10 cellular contexts compared by ENCODE assay signal in the genomic region with DNA sequence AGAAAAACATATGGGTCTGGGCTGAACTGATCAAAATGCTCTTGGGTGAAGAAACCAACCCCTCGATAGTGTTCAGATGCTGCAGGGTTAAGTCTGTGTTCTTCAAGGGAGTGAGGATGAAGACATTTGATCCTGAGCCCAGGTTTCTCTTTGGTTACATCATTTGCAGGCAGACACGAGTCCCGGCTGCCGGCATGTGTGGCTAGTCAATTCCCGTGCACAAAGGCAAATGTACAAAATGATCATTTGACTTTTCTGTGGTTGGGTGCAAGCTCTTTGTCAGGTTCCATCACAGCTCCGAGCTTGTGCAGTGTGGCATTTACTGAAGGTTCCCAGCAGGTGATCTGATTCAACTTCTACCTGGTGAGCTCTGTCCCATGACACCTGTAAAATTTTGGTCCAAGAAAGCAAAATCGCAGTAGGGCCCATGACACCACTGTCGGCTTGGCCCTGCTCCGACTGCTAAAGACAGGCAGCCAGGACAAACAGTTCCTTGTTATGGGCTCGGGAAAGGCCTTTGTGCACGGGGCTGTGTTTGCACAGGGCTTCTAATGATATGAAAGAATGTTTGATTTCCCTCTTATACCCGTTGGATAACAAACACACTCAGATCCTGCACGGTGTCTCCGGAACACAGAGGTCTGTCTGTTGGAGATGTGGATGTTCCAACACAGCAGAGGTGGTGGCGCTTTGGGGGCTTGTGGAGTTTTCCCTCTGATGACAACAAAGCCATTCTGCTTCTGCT. TPM values are rescaled to one million over a fixed set of nuclear protein-coding genes. Genes with fewer than 3 reads are reported as not detected.
A peak's percentile ranks its signal among the peaks of the same experiment; 100 is the strongest.
DNase-seq lines count a peak whose midpoint lies in the region; ATAC-seq and TF ChIP-seq lines count a peak whose summit lies in the region.
"Had no signal": no experiment of that assay in that cellular context is flagged by ENCODE, and none has a peak within 500 bp of the region (broad histone marks: within the 10 kb centered on the region; RNA-seq: fewer than 3 reads in every experiment).

No MANE protein-coding gene starts in this region.

- H3K27ac Mint-ChIP-seq in chondrocyte (ENCODE audit: unreplicated experiment) (peak overlapping the region; percentile 92), CD14-positive monocyte (peak overlapping the region in 1 of 7 donors; percentile 53)
- H3K27ac Mint-ChIP-seq in activated T-helper 1 cell treated with anti-CD3 and anti-CD28 coated beads, Interleukin-12 subunit alpha, Interleukin-12 subunit beta, Interleukin-2, Interleukin-4 antibody, amounts not matched to agents 30 ng/mL and 10 ng/mL and 1 ng/mL, durations not matched to agents 14 hours and 24 hours and 36 hours, result no peak overlapping the region

- peak; percentile 78 for DNase-seq in Ammon's horn (ENCODE audit: low spot score)
- peak; percentile 64 for DNase-seq in NCI-H2107 treated with DMSO at 0.1 percent for 48 hours (lab: John Stamatoyannopoulos, UW; ENCODE audit: unreplicated experiment)
- DNase-seq in chondrocyte (ENCODE audit: low spot score), result no peak
- DNase-seq in mucosa of gallbladder (ENCODE audit: low spot score), result peak; percentile 32
- no peak for DNase-seq in CD14-positive monocyte (ENCODE audit: low spot score)
- no peak for DNase-seq in activated T-helper 1 cell treated with anti-CD3 and anti-CD28 coated beads, Interleukin-12 subunit alpha, Interleukin-12 subunit beta, Interleukin-2, Interleukin-4 antibody, amounts not matched to agents 30 ng/mL and 10 ng/mL and 1 ng/mL, durations not matched to agents 14 hours and 24 hours and 36 hours (ENCODE audit: low spot score)

- H3K27me3 Mint-ChIP-seq in chondrocyte (ENCODE audit: low read depth) (no peaks in the 10 kb centered on the region), CD14-positive monocyte (ENCODE audit: low read depth in 3 of 3) (peaks cover 0 to 3% (median 0%) of the 10 kb centered on the region in 3 donors)
- no peaks in the 10 kb centered on the region for H3K27me3 Mint-ChIP-seq in activated T-helper 1 cell treated with anti-CD3 and anti-CD28 coated beads, Interleukin-12 subunit alpha, Interleukin-12 subunit beta, Interleukin-2, Interleukin-4 antibody, amounts not matched to agents 30 ng/mL and 10 ng/mL and 1 ng/mL, durations not matched to agents 14 hours and 24 hours and 36 hours (ENCODE audit: insufficient read depth)
- H3K27me3 Mint-ChIP-seq: central memory CD8-positive, alpha-beta T cell had no signal

- no peak overlapping the region for H3K4me3 Mint-ChIP-seq in chondrocyte (ENCODE audit: unreplicated experiment)
- H3K4me3 Mint-ChIP-seq in CD14-positive monocyte, result no peak overlapping the region
- no peak overlapping the region for H3K4me3 Mint-ChIP-seq in activated T-helper 1 cell treated with anti-CD3 and anti-CD28 coated beads, Interleukin-12 subunit alpha, Interleukin-12 subunit beta, Interleukin-2, Interleukin-4 antibody, amounts not matched to agents 30 ng/mL and 10 ng/mL and 1 ng/mL, durations not matched to agents 14 hours and 24 hours and 36 hours
- H3K4me3 Mint-ChIP-seq: central memory CD8-positive, alpha-beta T cell had no signal

- peaks cover 26% of the 10 kb centered on the region for H3K4me1 Mint-ChIP-seq in chondrocyte (ENCODE audit: low read depth)
- H3K4me1 Mint-ChIP-seq in CD14-positive monocyte, result peaks cover 3% of the 10 kb centered on the region
- peaks cover 31% of the 10 kb centered on the region for H3K4me1 Mint-ChIP-seq in activated T-helper 1 cell treated with anti-CD3 and anti-CD28 coated beads, Interleukin-12 subunit alpha, Interleukin-12 subunit beta, Interleukin-2, Interleukin-4 antibody, amounts not matched to agents 30 ng/mL and 10 ng/mL and 1 ng/mL, durations not matched to agents 14 hours and 24 hours and 36 hours (ENCODE audit: low read depth)

- intact Hi-C loops in CD14-positive monocyte (cut with micrococcal nuclease), result loop anchor here (2.0 to 5.0 kb wide), 4 partner anchors 236 to 538 kb away; no protein-coding TSS in a partner anchor
- intact Hi-C loops in activated T-helper 1 cell treated with anti-CD3 and anti-CD28 coated beads, Interleukin-12 subunit alpha, Interleukin-12 subunit beta, Interleukin-2, Interleukin-4 antibody, amounts not matched to agents 30 ng/mL and 10 ng/mL and 1 ng/mL, durations not matched to agents 14 hours and 24 hours and 36 hours (cut with micrococcal nuclease), result loop anchor here (2.0 to 5.0 kb wide), 2 partner anchors 236 to 631 kb away; no protein-coding TSS in a partner anchor

- H3K9me3 Mint-ChIP-seq in chondrocyte (ENCODE audit: low read depth) (no peaks in the 10 kb centered on the region), CD14-positive monocyte (no peaks in the 10 kb centered on the region)
- H3K9me3 Mint-ChIP-seq in activated T-helper 1 cell treated with anti-CD3 and anti-CD28 coated beads, Interleukin-12 subunit alpha, Interleukin-12 subunit beta, Interleukin-2, Interleukin-4 antibody, amounts not matched to agents 30 ng/mL and 10 ng/mL and 1 ng/mL, durations not matched to agents 14 hours and 24 hours and 36 hours, result no peaks in the 10 kb centered on the region
- H3K9me3 Mint-ChIP-seq: central memory CD8-positive, alpha-beta T cell had no signal

- TF ChIP-seq CTCF in chondrocyte (IDR thresholded peaks at IDR 0.05) (no peak), CD14-positive monocyte (IDR thresholded peaks at IDR 0.05) (no peak)

- ATAC-seq in GM21717 (IDR thresholded peaks at IDR 0.05; ENCODE audit: unreplicated experiment) (no peak), GM19452 (IDR thresholded peaks at IDR 0.05; ENCODE audit: unreplicated experiment) (no peak)

- H3K36me3 Mint-ChIP-seq in chondrocyte (ENCODE audit: low read depth), result peaks cover 4% of the 10 kb centered on the region
- no peaks in the 10 kb centered on the region for H3K36me3 Mint-ChIP-seq in CD14-positive monocyte
- peaks cover 63% of the 10 kb centered on the region for H3K36me3 Mint-ChIP-seq in activated T-helper 1 cell treated with anti-CD3 and anti-CD28 coated beads, Interleukin-12 subunit alpha, Interleukin-12 subunit beta, Interleukin-2, Interleukin-4 antibody, amounts not matched to agents 30 ng/mL and 10 ng/mL and 1 ng/mL, durations not matched to agents 14 hours and 24 hours and 36 hours (ENCODE audit: low read depth)

RNA-seq across cellular contexts. Expression of a gene that starts 46.9 kb away (rescaled TPM):
- not detected in 3 replicates for total RNA-seq in chondrocyte
- not detected for total RNA-seq in mucosa of gallbladder
- polyA plus RNA-seq in CD14-positive monocyte, result not detected
- not detected in 2 replicates for total RNA-seq in activated T-helper 1 cell treated with anti-CD3 and anti-CD28 coated beads, Interleukin-12 subunit alpha, Interleukin-12 subunit beta, Interleukin-2, Interleukin-4 antibody, amounts not matched to agents 30 ng/mL and 10 ng/mL and 1 ng/mL, durations not matched to agents 14 hours and 24 hours and 36 hours
- total RNA-seq: Daoy had no signal

Comparison
In these comparisons a context has a peak if more than half of its experiments do, and no peak if none do; other contexts are left out.
1. DNase-seq: peak in Ammon's horn (single experiment), NCI-H2107 treated with DMSO at 0.1 percent for 48 hours (single experiment) and mucosa of gallbladder (single experiment); none in chondrocyte (single experiment), CD14-positive monocyte (single experiment) and activated T-helper 1 cell treated with anti-CD3 and anti-CD28 coated beads, Interleukin-12 subunit alpha, Interleukin-12 subunit beta, Interleukin-2, Interleukin-4 antibody, amounts not matched to agents 30 ng/mL and 10 ng/mL and 1 ng/mL, durations not matched to agents 14 hours and 24 hours and 36 hours (single experiment).